19 cellular contexts compared by ENCODE assay signal in genomic region chr2:177599072-177599688, GRCh38.
DNase-seq lines count a peak whose midpoint lies in the region; ATAC-seq and TF ChIP-seq lines count a peak whose summit lies in the region.
"Had no signal": no experiment of that assay in that cellular context is flagged by ENCODE, and none has a peak within 500 bp of the region (broad histone marks: within the 10 kb centered on the region; RNA-seq: fewer than 3 reads in every experiment).

No MANE protein-coding gene starts in this region.

- H3K27ac ChIP-seq in body of pancreas = peak overlapping the region in 3 of 4 donors; percentile 32 to 42 (median 36)
- no peak overlapping the region for H3K27ac ChIP-seq in liver (ENCODE audit: low read depth in 1 of 2, low read length in 2 of 2)
- H3K27ac ChIP-seq in stomach smooth muscle (ENCODE audit: low read length) = no peak overlapping the region
- H3K27ac ChIP-seq: GM23248, hepatocyte, WERI-Rb-1 had no signal

- H3K4me1 ChIP-seq in body of pancreas (peaks cover 11% of the 10 kb centered on the region), liver (ENCODE audit: control insufficient read depth in 4 of 4, insufficient read depth in 4 of 4, low read length in 3 of 4) (peaks cover 0 to 10% (median 4%) of the 10 kb centered on the region in 4 donors), stomach smooth muscle (ENCODE audit: control insufficient read depth, insufficient read depth, low read length) (peaks cover 13% of the 10 kb centered on the region)

- H3K4me3 Mint-ChIP-seq in activated CD8-positive, alpha-beta memory T cell treated with anti-CD3 and anti-CD28 coated beads, Interleukin-2, amount 10 ng/mL, durations not matched to agents 7 days and 5 days = no peak overlapping the region
- H3K4me3 Mint-ChIP-seq: CD4-positive, CD25-positive, alpha-beta regulatory T cell; T-cell had no signal

- TF ChIP-seq CTCF in body of pancreas (IDR thresholded peaks at IDR 0.05) = no peak
- no peak for TF ChIP-seq CTCF in liver (IDR thresholded peaks at IDR 0.05; ENCODE audit: low read depth, low read length, missing input control)

- H3K4me1 Mint-ChIP-seq in activated CD8-positive, alpha-beta memory T cell treated with anti-CD3 and anti-CD28 coated beads, Interleukin-2, amount 10 ng/mL, durations not matched to agents 7 days and 5 days = peaks cover 20% of the 10 kb centered on the region
- H3K4me1 Mint-ChIP-seq: CD4-positive, CD25-positive, alpha-beta regulatory T cell; T-cell had no signal

- H3K36me3 ChIP-seq in body of pancreas (replicated peaks in 1 of 2; ENCODE audit: insufficient read depth in 1 of 2, low read depth in 2 of 2) (no peaks in the 10 kb centered on the region), liver (ENCODE audit: control insufficient read depth in 4 of 4, insufficient read depth in 3 of 4, low read depth in 1 of 4, low read length in 3 of 4) (no peaks in the 10 kb centered on the region), stomach smooth muscle (ENCODE audit: control insufficient read depth in 2 of 2, insufficient read depth in 2 of 2, low read length in 2 of 2) (no peaks in the 10 kb centered on the region)
- H3K36me3 ChIP-seq: tibial nerve, WERI-Rb-1 had no signal

- no peak for TF ChIP-seq POLR2A in body of pancreas (IDR thresholded peaks at IDR 0.05)

- no peak overlapping the region for H3K9ac ChIP-seq in liver (ENCODE audit: low read depth in 1 of 2, low read length in 2 of 2)
- peak overlapping the region in 1 of 2 donors; percentile 6 for H3K9ac ChIP-seq in stomach smooth muscle (ENCODE audit: low read length in 2 of 2)
- H3K9ac ChIP-seq: GM23248 had no signal

- no peak for DNase-seq in activated CD8-positive, alpha-beta memory T cell treated with anti-CD3 and anti-CD28 coated beads, Interleukin-2, amount 10 ng/mL, durations not matched to agents 7 days and 5 days
- DNase-seq in activated CD8-positive, alpha-beta memory T cell treated with anti-CD3 and anti-CD28 coated beads for 24 hours = no peak
- no peak for DNase-seq in body of pancreas
- DNase-seq in GM19240 (ENCODE audit: insufficient read length, low spot score) = no peak
- no peak for DNase-seq in SIG-M5 treated with dmso at 0.1 percent for 504 hours (lab: John Stamatoyannopoulos, UW; ENCODE audit: unreplicated experiment)
- DNase-seq: activated naive CD4-positive, alpha-beta T cell; NCI-H187; NCI-H510A; stimulated activated CD4-positive, alpha-beta T cell treated with anti-CD3 and anti-CD28 coated beads, Interleukin-2, amount 100 ng/mL, for 24 hours; T-cell; WERI-Rb-1 had no signal

- H3K27ac Mint-ChIP-seq in activated CD8-positive, alpha-beta memory T cell treated with anti-CD3 and anti-CD28 coated beads, Interleukin-2, amount 10 ng/mL, durations not matched to agents 7 days and 5 days = no peak overlapping the region
- H3K27ac Mint-ChIP-seq: CD4-positive, CD25-positive, alpha-beta regulatory T cell; T-cell had no signal

- intact Hi-C loops in body of pancreas (cut with DNase I) = no loop called here

- H3K27me3 ChIP-seq in body of pancreas (no peaks in the 10 kb centered on the region), liver (ENCODE audit: control insufficient read depth in 4 of 4, insufficient read depth in 4 of 4, low read length in 3 of 4) (no peaks in the 10 kb centered on the region), stomach smooth muscle (ENCODE audit: control insufficient read depth in 1 of 2, insufficient read depth in 2 of 2, low read length in 2 of 2) (no peaks in the 10 kb centered on the region)
- H3K27me3 ChIP-seq: hepatocyte, tibial nerve had no signal

- no peaks in the 10 kb centered on the region for H3K9me3 ChIP-seq in body of pancreas
- H3K9me3 ChIP-seq in liver (ENCODE audit: control insufficient read depth in 4 of 4, low read length in 3 of 4) = no peaks in the 10 kb centered on the region
- no peaks in the 10 kb centered on the region for H3K9me3 ChIP-seq in stomach smooth muscle (ENCODE audit: control insufficient read depth in 2 of 2, low read length in 2 of 2)
- H3K9me3 ChIP-seq: tibial nerve had no signal

- no peak for TF ChIP-seq RAD21 in liver (IDR thresholded peaks at IDR 0.05)

- CTCF ChIA-PET in activated CD8-positive, alpha-beta memory T cell treated with anti-CD3 and anti-CD28 coated beads, Interleukin-2, amount 10 ng/mL, durations not matched to agents 7 days and 5 days (lab: Charles Lee) = no interaction called here

- no peaks in the 10 kb centered on the region for H3K9me3 Mint-ChIP-seq in activated CD8-positive, alpha-beta memory T cell treated with anti-CD3 and anti-CD28 coated beads, Interleukin-2, amount 10 ng/mL, durations not matched to agents 7 days and 5 days (ENCODE audit: low read depth)
- H3K9me3 Mint-ChIP-seq: CD4-positive, CD25-positive, alpha-beta regulatory T cell had no signal

- H3K27me3 Mint-ChIP-seq in activated CD8-positive, alpha-beta memory T cell treated with anti-CD3 and anti-CD28 coated beads, Interleukin-2, amount 10 ng/mL, durations not matched to agents 7 days and 5 days = peaks cover 11% of the 10 kb centered on the region

- H3K36me3 Mint-ChIP-seq in activated CD8-positive, alpha-beta memory T cell treated with anti-CD3 and anti-CD28 coated beads, Interleukin-2, amount 10 ng/mL, durations not matched to agents 7 days and 5 days = no peaks in the 10 kb centered on the region
- H3K36me3 Mint-ChIP-seq: CD4-positive, CD25-positive, alpha-beta regulatory T cell; T-cell had no signal

- WGBS in body of pancreas, 2 donors = 70 to 72% methylated on average over 3 of the region's 3 CpGs
- 85% methylated on average over 3 of the region's 3 CpGs for WGBS in liver

- peak; percentile 51 for ATAC-seq in activated CD8-positive, alpha-beta memory T cell treated with anti-CD3 and anti-CD28 coated beads, Interleukin-2, amount 10 ng/mL, durations not matched to agents 7 days and 5 days
- ATAC-seq in body of pancreas = peak; percentile 81
- no peak for ATAC-seq in HG02938 (IDR thresholded peaks at IDR 0.05; ENCODE audit: unreplicated experiment)
- ATAC-seq: esophagus mucosa, T-cell had no signal

- no peak overlapping the region for H3K4me3 ChIP-seq in body of pancreas
- H3K4me3 ChIP-seq in liver (ENCODE audit: low read depth in 1 of 3, low read length in 3 of 3) = no peak overlapping the region
- H3K4me3 ChIP-seq in stomach smooth muscle (ENCODE audit: low read length in 2 of 2) = peak overlapping the region; percentile 8 to 38
- H3K4me3 ChIP-seq: GM23248, hepatocyte, tibial nerve had no signal

TF ChIP-seq in liver, 16 proteins besides CTCF, POLR2A, EP300 and RAD21:
- TF ChIP-seq NR2F2 (IDR thresholded peaks at IDR 0.05) = peak; percentile 97
- TF ChIP-seq ATF3 (IDR thresholded peaks at IDR 0.05) = no peak
- no peak for TF ChIP-seq GABPA (IDR thresholded peaks at IDR 0.05 in 1 of 2, conservative IDR thresholded peaks at IDR 0.05 in 1 of 2)

Comparison
In these comparisons a context has a peak if more than half of its experiments do, and no peak if none do; other contexts are left out.
1. H3K27ac ChIP-seq: peak in body of pancreas (3 of 4); none in liver (0 of 2) and stomach smooth muscle (single experiment).
2. H3K4me3 ChIP-seq: peak in stomach smooth muscle (2 of 2); none in body of pancreas (0 of 2) and liver (0 of 3).